Comparison of ENCODE assay signal across 21 cellular contexts in the genomic region with DNA sequence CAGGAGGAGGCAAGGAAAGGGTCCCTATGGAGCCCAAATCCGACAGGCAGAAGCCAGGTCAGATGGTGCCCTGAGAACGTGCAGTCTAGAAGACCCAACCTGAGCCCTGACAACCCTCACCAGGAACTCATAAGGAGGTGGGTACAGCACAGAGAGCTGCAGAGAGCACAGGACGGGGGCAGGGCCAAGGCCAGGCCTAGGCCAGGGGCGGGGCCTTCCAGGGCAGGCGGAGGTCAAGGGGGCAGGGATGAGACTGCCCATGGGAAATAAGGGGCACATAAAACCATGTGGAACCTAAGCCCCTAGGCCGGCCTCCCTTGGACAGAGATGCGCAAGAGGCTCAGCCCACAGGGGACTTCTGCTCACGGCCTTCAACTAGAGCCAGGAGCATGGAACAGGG. TPM values are rescaled to one million over a fixed set of nuclear protein-coding genes. Genes with fewer than 3 reads are reported as not detected.
A peak's percentile ranks its signal among the peaks of the same experiment; 100 is the strongest.
DNase-seq lines count a peak whose midpoint lies in the region; TF ChIP-seq lines count a peak whose summit lies in the region.
"Had no signal": no experiment of that assay in that cellular context is flagged by ENCODE, and none has a peak within 500 bp of the region (broad histone marks: within the 10 kb centered on the region; RNA-seq: fewer than 3 reads in every experiment).

No MANE protein-coding gene starts in this region.

- H3K9me3 Mint-ChIP-seq in progenitor cell of endocrine pancreas (ENCODE audit: low read depth) = no peaks in the 10 kb centered on the region

- WGBS in GM23248 (ENCODE audit: low coverage in 1 of 2, low lambda C conversion rate in 2 of 2, missing lambda C conversion rate in 2 of 2), 2 experiments = 96 to 97% methylated on average over 6 to 8 of the region's 8 CpGs
- WGBS in esophagus muscularis mucosa = 93% methylated on average over 7 of the region's 8 CpGs
- no CpG with 5 or more reads among the region's 8 CpGs for WGBS in trophoblast cell (ENCODE audit: extremely low coverage, insufficient coverage, insufficient read length)

- H3K4me3 Mint-ChIP-seq in progenitor cell of endocrine pancreas (ENCODE audit: low read depth) = no peak overlapping the region
- H3K4me3 Mint-ChIP-seq: activated CD8-positive, alpha-beta memory T cell treated with anti-CD3 and anti-CD28 coated beads, Interleukin-2, amount 10 ng/mL, durations not matched to agents 7 days and 5 days had no signal

- no peak overlapping the region for H3K18ac ChIP-seq in trophoblast cell (ENCODE audit: low read length)

- H2BK5ac ChIP-seq in trophoblast cell (ENCODE audit: low read depth, low read length, poor library complexity) = no peak overlapping the region

- no peak overlapping the region for H2AFZ ChIP-seq in GM23248
- no peak overlapping the region for H2AFZ ChIP-seq in OCI-LY3 (ENCODE audit: low read depth, low read length)
- no peak overlapping the region for H2AFZ ChIP-seq in trophoblast cell (ENCODE audit: insufficient read depth, low read length, poor library complexity)

- no peak overlapping the region for H2BK12ac ChIP-seq in trophoblast cell (ENCODE audit: low read length)

- H3K4ac ChIP-seq in trophoblast cell (ENCODE audit: low read depth, low read length) = no peak overlapping the region

- H4K91ac ChIP-seq in trophoblast cell (ENCODE audit: low read depth, low read length) = no peak overlapping the region

- in situ Hi-C loops in GM23248 (cut with MboI) = no loop called here

- H3F3A ChIP-seq in GM23248 (ENCODE audit: insufficient read depth) = peaks cover 30% of the 10 kb centered on the region

- H3K27me3 ChIP-seq in GM23248 (replicated peaks; ENCODE audit: insufficient read depth) (no peaks in the 10 kb centered on the region), OCI-LY3 (ENCODE audit: low read depth, low read length) (no peaks in the 10 kb centered on the region), esophagus muscularis mucosa (no peaks in the 10 kb centered on the region), trophoblast cell (ENCODE audit: insufficient read depth, low read length) (no peaks in the 10 kb centered on the region), colonic mucosa (no peaks in the 10 kb centered on the region)
- H3K27me3 ChIP-seq: BLaER1 treated with 17β-estradiol and CSF1 and Interleukin-3, amounts not matched to agents 10 nM and 100 nM; breast epithelium; foreskin keratinocyte had no signal

- H3K4me3 ChIP-seq in GM23248 = no peak overlapping the region
- no peak overlapping the region for H3K4me3 ChIP-seq in OCI-LY3 (ENCODE audit: low read length)
- no peak overlapping the region for H3K4me3 ChIP-seq in esophagus muscularis mucosa
- H3K4me3 ChIP-seq in trophoblast cell (ENCODE audit: low read depth, low read length) = no peak overlapping the region
- no peak overlapping the region for H3K4me3 ChIP-seq in colonic mucosa
- H3K4me3 ChIP-seq: BLaER1 treated with 17β-estradiol and CSF1 and Interleukin-3, amounts not matched to agents 10 nM and 100 nM; breast epithelium had no signal

- no peak overlapping the region for H2BK120ac ChIP-seq in trophoblast cell (ENCODE audit: insufficient read depth, low read length, poor library complexity)

- H3K9ac ChIP-seq in GM23248 (no peak overlapping the region), OCI-LY3 (ENCODE audit: low read length) (no peak overlapping the region), trophoblast cell (ENCODE audit: low read length) (no peak overlapping the region), colonic mucosa (ENCODE audit: low read depth in 2 of 2, low read length in 2 of 2) (no peak overlapping the region)

- no peak for TF ChIP-seq EP300 in esophagus muscularis mucosa (IDR thresholded peaks at IDR 0.05)

- H4K20me1 ChIP-seq in GM23248 (ENCODE audit: insufficient read depth) = no peaks in the 10 kb centered on the region
- H4K20me1 ChIP-seq in OCI-LY3 (ENCODE audit: insufficient read depth, low read length) = no peaks in the 10 kb centered on the region

- H3K36me3 ChIP-seq in GM23248 (ENCODE audit: low read depth) (peaks cover 63% of the 10 kb centered on the region), OCI-LY3 (replicated peaks; ENCODE audit: low read depth, low read length) (peaks cover 13% of the 10 kb centered on the region), esophagus muscularis mucosa (peaks cover 13 to 94% (median 72%) of the 10 kb centered on the region in 4 donors), trophoblast cell (ENCODE audit: control insufficient read depth in 1 of 2, insufficient read depth in 2 of 2, low read length in 2 of 2) (peaks cover 67 to 68% of the 10 kb centered on the region in 2 experiments), colonic mucosa (no peaks in the 10 kb centered on the region)
- H3K36me3 ChIP-seq: breast epithelium had no signal

- H3K79me2 ChIP-seq in GM23248 (ENCODE audit: insufficient read depth) (peaks cover 94% of the 10 kb centered on the region), OCI-LY3 (ENCODE audit: low read length) (no peaks in the 10 kb centered on the region), trophoblast cell (ENCODE audit: control insufficient read depth, insufficient read depth, low read length, poor library complexity) (peaks cover 2% of the 10 kb centered on the region)

- peaks cover 16% of the 10 kb centered on the region for H3K36me3 Mint-ChIP-seq in progenitor cell of endocrine pancreas (ENCODE audit: insufficient read depth)

- no peaks in the 10 kb centered on the region for H3K9me3 ChIP-seq in GM23248 (ENCODE audit: low read depth)
- no peaks in the 10 kb centered on the region for H3K9me3 ChIP-seq in OCI-LY3 (ENCODE audit: insufficient read depth, low read length)
- H3K9me3 ChIP-seq in esophagus muscularis mucosa = no peaks in the 10 kb centered on the region
- H3K9me3 ChIP-seq in trophoblast cell (ENCODE audit: insufficient read depth, low read depth, low read length) = no peaks in the 10 kb centered on the region
- no peaks in the 10 kb centered on the region for H3K9me3 ChIP-seq in colonic mucosa
- H3K9me3 ChIP-seq: BLaER1 treated with 17β-estradiol and CSF1 and Interleukin-3, amounts not matched to agents 10 nM and 100 nM; breast epithelium had no signal

- peak overlapping the region; percentile 69 for H3K27ac Mint-ChIP-seq in progenitor cell of endocrine pancreas
- H3K27ac Mint-ChIP-seq: activated CD8-positive, alpha-beta memory T cell treated with anti-CD3 and anti-CD28 coated beads, Interleukin-2, amount 10 ng/mL, durations not matched to agents 7 days and 5 days had no signal

- H3K27ac ChIP-seq in GM23248 (0 out of 2 replicates have a peak overlapping the region, but pooled peaks have one; percentile 4), OCI-LY3 (ENCODE audit: low read length) (no peak overlapping the region), esophagus muscularis mucosa (replicated peaks in 1 of 4) (peak overlapping the region in 3 of 4 donors; percentile 36 to 46 (median 36)), trophoblast cell (ENCODE audit: low read depth, low read length) (no peak overlapping the region), colonic mucosa (no peak overlapping the region)
- H3K27ac ChIP-seq: BLaER1 treated with 17β-estradiol and CSF1 and Interleukin-3, amounts not matched to agents 10 nM and 100 nM; breast epithelium; foreskin keratinocyte had no signal

- intact Hi-C loops in esophagus muscularis mucosa (cut with DNase I) = no loop called here
- intact Hi-C loops in colonic mucosa (cut with DNase I) = no loop called here

- H3K4me2 ChIP-seq in GM23248 (ENCODE audit: unreplicated experiment) (no peak overlapping the region), OCI-LY3 (ENCODE audit: low read length) (peak overlapping the region; percentile 33), trophoblast cell (ENCODE audit: low read length) (no peak overlapping the region)

- peak; percentile 1 for DNase-seq in GM23248
- DNase-seq in esophagus muscularis mucosa (ENCODE audit: extremely low spot score) = no peak
- DNase-seq in progenitor cell of endocrine pancreas (ENCODE audit: low spot score, unreplicated experiment) = no peak
- no peak for DNase-seq in OCI-M1 (lab: John Stamatoyannopoulos, UW)
- no peak for DNase-seq in trophoblast cell
- DNase-seq in colonic mucosa = no peak
- no peak for DNase-seq in SW480 (ENCODE audit: low spot score)
- DNase-seq: ACHN; activated CD4-positive, alpha-beta T cell treated with anti-CD3 and anti-CD28 coated beads for 48 hours; activated CD8-positive, alpha-beta memory T cell treated with anti-CD3 and anti-CD28 coated beads, Interleukin-2, amount 10 ng/mL, durations not matched to agents 7 days and 5 days; dermis blood vessel endothelial cell; EL; foreskin keratinocyte; NCI-H1105 treated with DMSO at 0.1 percent for 48 hours; NCI-H510A; stimulated activated CD8-positive, alpha-beta memory T cell treated with anti-CD3 and anti-CD28 coated beads, Interleukin-4, amount 100 ng/mL, for 48 hours; substantia nigra; SW 1271 had no signal

- no peaks in the 10 kb centered on the region for H3K27me3 Mint-ChIP-seq in progenitor cell of endocrine pancreas
- H3K27me3 Mint-ChIP-seq: activated CD8-positive, alpha-beta memory T cell treated with anti-CD3 and anti-CD28 coated beads, Interleukin-2, amount 10 ng/mL, durations not matched to agents 7 days and 5 days had no signal

- H3K9me2 ChIP-seq in GM23248 (ENCODE audit: insufficient read depth) = no peaks in the 10 kb centered on the region

- H3K4me1 ChIP-seq in GM23248 (ENCODE audit: insufficient read depth) (peaks cover 16% of the 10 kb centered on the region), OCI-LY3 (ENCODE audit: low read length) (peaks cover 15% of the 10 kb centered on the region), esophagus muscularis mucosa (peaks cover 29 to 52% (median 46%) of the 10 kb centered on the region in 4 donors), trophoblast cell (ENCODE audit: control insufficient read depth in 1 of 2, insufficient read depth in 2 of 2, low read length in 2 of 2) (peaks cover 13 to 14% of the 10 kb centered on the region in 2 experiments), colonic mucosa (no peaks in the 10 kb centered on the region)
- H3K4me1 ChIP-seq: breast epithelium had no signal

- no peak overlapping the region for H4K12ac ChIP-seq in trophoblast cell (ENCODE audit: low read depth, low read length)

- TF ChIP-seq CTCF in OCI-LY3 (IDR thresholded peaks at IDR 0.05; ENCODE audit: low read depth, low read length) = no peak
- TF ChIP-seq CTCF in esophagus muscularis mucosa (IDR thresholded peaks at IDR 0.05) = no peak
- no peak for TF ChIP-seq CTCF in progenitor cell of endocrine pancreas (IDR thresholded peaks at IDR 0.05; ENCODE audit: unreplicated experiment)
- no peak for TF ChIP-seq CTCF in colonic mucosa (IDR thresholded peaks at IDR 0.05)

- no peak overlapping the region for H2AK5ac ChIP-seq in trophoblast cell (ENCODE audit: low read length)

- H3K14ac ChIP-seq in trophoblast cell (ENCODE audit: low read length) = no peak overlapping the region

- H3K79me1 ChIP-seq in trophoblast cell (ENCODE audit: low read length) = peaks cover 4% of the 10 kb centered on the region

- no peak for TF ChIP-seq POLR2A in esophagus muscularis mucosa (IDR thresholded peaks at IDR 0.05; ENCODE audit: low read depth)

- no peak overlapping the region for H4K8ac ChIP-seq in trophoblast cell (ENCODE audit: low read depth, low read length)

- H3K23ac ChIP-seq in trophoblast cell (ENCODE audit: low read length) = no peak overlapping the region

- no peaks in the 10 kb centered on the region for H3K4me1 Mint-ChIP-seq in progenitor cell of endocrine pancreas (ENCODE audit: low read depth)

RNA-seq across cellular contexts. Expression of a gene that starts 45.1 kb away (rescaled TPM):
- 21.9 and 33.5 TPM in 2 replicates for total RNA-seq in GM23248 (2014; rRNA removed; shearing (Covaris generic))
- polyA plus RNA-seq in GM23248 (2016; fragmentation: Nextera tagmentation; extraction: Ambion mirVana) = 44.0 and 49.0 TPM in 2 replicates
- 10 to 100 TPM; 14.1 to 40.9 (median 28.7) TPM for total RNA-seq in esophagus muscularis mucosa
- 37.2 and 38.8 TPM in 2 replicates for total RNA-seq in progenitor cell of endocrine pancreas
- 28.2 and 30.2 TPM in 2 replicates for polyA plus RNA-seq in trophoblast cell (2013)
- total RNA-seq in colonic mucosa = 10 to 100 TPM; 22.5 to 29.1 TPM

Comparison
In these comparisons a context has a peak if more than half of its experiments do, and no peak if none do; other contexts are left out.
1. H3K27ac ChIP-seq: peak in GM23248 (single experiment) and esophagus muscularis mucosa (3 of 4); none in OCI-LY3 (single experiment), trophoblast cell (single experiment) and colonic mucosa (single experiment).